In the genomic region with DNA sequence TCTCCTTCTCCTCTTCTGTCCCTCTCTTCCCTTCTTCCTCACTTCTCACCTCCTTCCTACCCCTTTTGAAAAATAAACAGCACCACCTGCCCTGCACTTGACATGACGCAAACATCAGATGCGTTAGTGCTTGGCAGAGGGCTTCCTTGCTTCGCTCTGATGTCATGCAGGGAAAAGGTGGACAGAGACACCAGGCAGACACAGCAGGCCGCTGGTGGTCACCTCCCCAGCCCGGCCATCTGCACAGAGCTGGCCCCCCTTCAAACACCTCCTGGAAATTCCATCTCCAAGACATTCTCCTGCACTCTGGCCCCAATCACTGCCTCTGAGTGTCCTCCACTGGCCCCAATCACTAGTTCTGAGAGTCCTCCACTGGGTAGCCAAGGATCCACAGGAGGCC, we compare ENCODE assay signal across 29 cellular contexts.
"Had no signal": no experiment of that assay in that cellular context is flagged by ENCODE, and none has a peak within 500 bp of the region (broad histone marks: within the 10 kb centered on the region; RNA-seq: fewer than 3 reads in every experiment).

No MANE protein-coding gene starts in this region.

- H3K4me1 ChIP-seq: esophagus squamous epithelium, gastroesophageal sphincter had no signal

- H3K36me3 ChIP-seq: brain microvascular endothelial cell, esophagus squamous epithelium, gastroesophageal sphincter, WERI-Rb-1 had no signal

- H3K4me3 ChIP-seq: esophagus squamous epithelium, gastroesophageal sphincter had no signal

- ATAC-seq: activated CD4-positive, CD25-positive, alpha-beta regulatory T cell treated with anti-CD3 and anti-CD28 coated beads, Interleukin-2, amount 50 U/mL, for 24 hours; activated CD8-positive, alpha-beta T cell treated with anti-CD3 and anti-CD28 coated beads for 36 hours; activated T-cell treated with anti-CD3 and anti-CD28 coated beads, Interleukin-2, amount 50 U/mL, for 72 hours; effector memory CD8-positive, alpha-beta T cell; gastroesophageal sphincter; T-helper 17 cell had no signal

- DNase-seq: activated B cell treated with CpG ODN at 0.5 μM for 24 hours; activated CD4-positive, alpha-beta T cell treated with anti-CD3 and anti-CD28 coated beads for 48 hours; activated CD4-positive, alpha-beta T cell treated with anti-CD3 and anti-CD28 coated beads, Interleukin-2, amount 50 U/mL, for 1 hour; activated CD4-positive, alpha-beta T cell treated with anti-CD3 and anti-CD28 coated beads, Interleukin-2, amount 50 U/mL, for 48 hours; activated CD8-positive, alpha-beta memory T cell treated with anti-CD3 and anti-CD28 coated beads, Interleukin-2, amount 50 U/mL, for 48 hours; activated CD8-positive, alpha-beta T cell treated with anti-CD3 and anti-CD28 coated beads for 36 hours; activated gamma-delta T cell; activated naive CD4-positive, alpha-beta T cell; activated naive CD4-positive, alpha-beta T cell treated with anti-CD3 and anti-CD28 coated beads, Interleukin-2, amount 50 U/mL, for 16 hours; activated T-cell treated with anti-CD3 and anti-CD28 coated beads for 4 hours; activated T-cell treated with anti-CD3 and anti-CD28 coated beads, Interleukin-2, amount 50 U/mL, for 24 hours; activated T-cell treated with anti-CD3 and anti-CD28 coated beads, Interleukin-2, amount 50 U/mL, for 72 hours; amniotic stem cell; anterior cingulate cortex; brain microvascular endothelial cell; cortex of kidney; dermis blood vessel endothelial cell; effector CD4-positive, alpha-beta T cell; effector memory CD8-positive, alpha-beta T cell; esophagus squamous epithelium; foreskin melanocyte; head of caudate nucleus; T-helper 1 cell; T-helper 17 cell; T1000; WERI-Rb-1 had no signal

- H3K27ac ChIP-seq: brain microvascular endothelial cell, epithelial cell of prostate, esophagus squamous epithelium, gastroesophageal sphincter, WERI-Rb-1 had no signal
